ENCODE assay signal across 8 cellular contexts in the genomic region with DNA sequence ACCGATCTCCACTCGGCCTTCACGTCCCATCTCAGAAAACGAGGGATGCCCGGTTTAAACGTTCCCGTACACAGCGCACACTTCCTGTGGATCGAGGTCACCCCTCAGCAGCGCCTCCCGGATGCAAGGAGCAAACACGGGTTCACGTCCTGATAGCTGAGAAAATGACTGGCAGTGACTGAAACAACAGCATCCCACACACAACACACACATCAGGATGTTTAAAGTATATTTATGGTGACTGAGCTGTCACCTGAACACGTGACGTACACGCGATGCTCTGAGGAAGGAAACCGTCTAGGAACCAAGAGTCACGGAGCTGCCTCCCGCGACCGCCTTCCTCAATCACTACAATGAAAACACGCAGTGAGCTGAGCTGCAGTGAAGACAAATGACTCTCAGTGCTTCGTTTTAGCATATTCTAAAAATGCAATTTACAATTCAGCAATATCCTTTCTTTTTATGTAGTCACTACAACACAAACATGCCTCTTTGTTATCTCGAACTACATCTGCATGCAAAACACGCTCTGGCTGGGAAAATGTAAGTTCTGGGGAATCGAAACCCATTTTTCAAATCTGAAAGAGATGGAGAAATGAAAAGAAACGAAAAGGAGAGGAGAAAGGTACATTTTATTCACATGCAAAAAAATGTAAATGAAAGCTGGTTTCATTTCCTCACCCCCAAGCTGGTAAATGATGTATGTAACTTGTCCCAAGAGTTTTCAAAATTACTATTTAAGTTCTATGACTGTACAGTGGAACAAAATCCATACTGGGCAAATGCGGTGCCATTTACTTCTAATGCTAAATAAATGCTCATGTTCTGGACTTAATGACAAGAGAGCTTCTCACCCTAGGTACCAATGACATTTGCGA. TPM values are rescaled to one million over a fixed set of nuclear protein-coding genes. Genes with fewer than 3 reads are reported as not detected.
DNase-seq lines count a peak whose midpoint lies in the region; ATAC-seq and TF ChIP-seq lines count a peak whose summit lies in the region.

No MANE protein-coding gene starts in this region.

- peak; percentile 46 for ATAC-seq in GM19372 (IDR thresholded peaks at IDR 0.05; ENCODE audit: low read depth, unreplicated experiment)
- ATAC-seq in HG03457 (IDR thresholded peaks at IDR 0.05; ENCODE audit: unreplicated experiment), result peak; percentile 39
- ATAC-seq in lower lobe of right lung, result peak; percentile 9 to 31

- no peak overlapping the region for H3K4me3 Mint-ChIP-seq in osteocyte (ENCODE audit: unreplicated experiment)

- H3K27me3 Mint-ChIP-seq in osteocyte (ENCODE audit: unreplicated experiment), result no peaks in the 10 kb centered on the region

- no peaks in the 10 kb centered on the region for H3K9me3 Mint-ChIP-seq in osteocyte (ENCODE audit: unreplicated experiment)

- H3K9me3 ChIP-seq in lower lobe of right lung, result no peaks in the 10 kb centered on the region

- H3K36me3 Mint-ChIP-seq in osteocyte (ENCODE audit: unreplicated experiment), result peaks cover 5% of the 10 kb centered on the region

- in situ Hi-C loops in ACHN (cut with HindIII; ENCODE audit: low pct_ligation_motif_present, low pct_unique_long_range_greater_than_20kb, low sequenced_read_pairs), result no loop called here

- no peak overlapping the region for H3K27ac ChIP-seq in lower lobe of right lung

- no peaks in the 10 kb centered on the region for H3K27me3 ChIP-seq in lower lobe of right lung (ENCODE audit: low read depth)

- H3K4me3 ChIP-seq in lower lobe of right lung, result no peak overlapping the region

- H3K27ac Mint-ChIP-seq in osteocyte (ENCODE audit: unreplicated experiment), result no peak overlapping the region

- TF ChIP-seq CTCF in lower lobe of right lung (IDR thresholded peaks at IDR 0.05), result no peak
- TF ChIP-seq CTCF in osteocyte (IDR thresholded peaks at IDR 0.05), result no peak

- intact Hi-C loops in lower lobe of right lung (cut with DNase I), result no loop called here

- H3K4me1 Mint-ChIP-seq in osteocyte (ENCODE audit: unreplicated experiment), result no peaks in the 10 kb centered on the region

- peaks cover 9% of the 10 kb centered on the region for H3K36me3 ChIP-seq in lower lobe of right lung

- peak; percentile 66 to 73 for DNase-seq in activated T-cell treated with anti-CD3 and anti-CD28 coated beads, Interleukin-2, amount 50 U/mL, for 48 hours
- DNase-seq in lower lobe of right lung (peak; percentile 50), GOT3 (lab: John Stamatoyannopoulos, UW) (no peak), osteocyte (ENCODE audit: extremely low spot score, unreplicated experiment) (no peak), ACHN (no peak)
- peak; percentile 67 for DNase-seq in stimulated activated naive CD4-positive, alpha-beta T cell treated with Interleukin-2 at 50 U/mL for 16 hours (lab: John Stamatoyannopoulos, UW)

- peaks cover 19% of the 10 kb centered on the region for H3K4me1 ChIP-seq in lower lobe of right lung

RNA-seq across cellular contexts. Expression of a gene that starts 19.8 kb away (rescaled TPM):
- total RNA-seq in lower lobe of right lung (44.9 TPM), osteocyte (30.3 and 32.2 TPM in 2 replicates)

Comparison
In these comparisons a context has a peak if more than half of its experiments do, and no peak if none do; other contexts are left out.
1. DNase-seq: peak in activated T-cell treated with anti-CD3 and anti-CD28 coated beads, Interleukin-2, amount 50 U/mL, for 48 hours (2 of 2), lower lobe of right lung (single experiment) and stimulated activated naive CD4-positive, alpha-beta T cell treated with Interleukin-2 at 50 U/mL for 16 hours (single experiment); none in GOT3 (single experiment), osteocyte (single experiment) and ACHN (single experiment).
2. Peak in every context shown above with its lines, with median percentiles within 50 percentile points of each other: ATAC-seq.